In the genomic region with DNA sequence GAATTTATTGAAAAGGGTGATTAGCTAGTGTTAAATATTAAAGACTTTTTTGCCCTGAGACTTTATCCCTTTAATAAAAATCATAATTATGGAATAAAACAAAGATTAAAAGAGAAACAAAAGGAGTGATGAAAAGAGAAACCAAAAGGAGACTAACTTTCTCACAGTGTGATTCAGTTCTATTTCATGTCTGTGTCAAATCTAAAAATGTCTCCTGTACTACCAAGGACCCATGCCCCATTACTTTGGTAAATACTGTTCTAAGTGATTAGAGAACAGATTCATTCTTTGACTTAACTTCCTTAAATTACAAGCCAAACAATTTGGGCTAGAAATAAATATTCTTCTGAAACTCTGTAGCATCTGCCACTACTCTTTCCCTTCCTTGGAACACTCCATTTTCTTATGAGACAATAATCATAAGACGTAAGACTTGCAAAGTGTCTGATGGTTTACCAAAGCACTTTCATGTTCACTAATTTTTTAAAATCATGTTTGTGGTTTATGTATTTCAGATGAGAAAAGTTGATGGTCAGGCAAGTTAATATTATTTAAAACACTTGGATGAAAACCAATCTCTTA, we compare ENCODE assay signal across 16 cellular contexts.
DNase-seq lines count a peak whose midpoint lies in the region; ATAC-seq and TF ChIP-seq lines count a peak whose summit lies in the region.
"Had no signal": no experiment of that assay in that cellular context is flagged by ENCODE, and none has a peak within 500 bp of the region (broad histone marks: within the 10 kb centered on the region; RNA-seq: fewer than 3 reads in every experiment).

No MANE protein-coding gene starts in this region.

- peak; percentile 66 for ATAC-seq in GM18909 (IDR thresholded peaks at IDR 0.05; ENCODE audit: poor library complexity, unreplicated experiment)
- peak; percentile 60 for ATAC-seq in GM21619 (IDR thresholded peaks at IDR 0.05; ENCODE audit: unreplicated experiment)
- peak; percentile 64 for ATAC-seq in HG03432 (IDR thresholded peaks at IDR 0.05; ENCODE audit: unreplicated experiment)
- no peak for ATAC-seq in lower lobe of right lung
- ATAC-seq: A549 had no signal

- H3K27me3 Mint-ChIP-seq in endodermal cell (ENCODE audit: insufficient read depth): no peaks in the 10 kb centered on the region

- H3K27ac Mint-ChIP-seq in endodermal cell: no peak overlapping the region
- H3K27ac Mint-ChIP-seq: activated T-cell treated with anti-CD3 and anti-CD28 coated beads, Interleukin-2, amount 50 U/mL, for 72 hours had no signal

- no peaks in the 10 kb centered on the region for H3K9me3 ChIP-seq in BLaER1
- no peaks in the 10 kb centered on the region for H3K9me3 ChIP-seq in lower lobe of right lung
- H3K9me3 ChIP-seq in endodermal cell (ENCODE audit: control insufficient read depth, low read length): no peaks in the 10 kb centered on the region
- H3K9me3 ChIP-seq: A549, Caco-2, Peyer's patch, testis had no signal

- no peaks in the 10 kb centered on the region for H3K4me1 Mint-ChIP-seq in endodermal cell

- no peaks in the 10 kb centered on the region for H3K36me3 Mint-ChIP-seq in endodermal cell (ENCODE audit: low read depth)

- 94% methylated on average over 1 of the region's 1 CpG; no CpG with 5 or more reads in 1 of the 2 experiments for WGBS in endodermal cell (ENCODE audit: insufficient coverage in 1 of 2, insufficient read length in 1 of 2), 2 experiments

- H3K9ac ChIP-seq in BLaER1: no peak overlapping the region
- H3K9ac ChIP-seq in endodermal cell (ENCODE audit: extremely low read depth, low read length, poor library complexity, severe bottlenecking): no peak overlapping the region

- H3K27me3 ChIP-seq in BLaER1: no peaks in the 10 kb centered on the region
- H3K27me3 ChIP-seq in lower lobe of right lung (ENCODE audit: low read depth): no peaks in the 10 kb centered on the region
- no peaks in the 10 kb centered on the region for H3K27me3 ChIP-seq in endodermal cell (ENCODE audit: control insufficient read depth, insufficient read depth, low read length, poor library complexity, severe bottlenecking)
- H3K27me3 ChIP-seq: Peyer's patch, testis had no signal

- peaks cover 100% of the 10 kb centered on the region for H3K4me1 ChIP-seq in BLaER1
- H3K4me1 ChIP-seq in lower lobe of right lung: peaks cover 23% of the 10 kb centered on the region
- H3K4me1 ChIP-seq in endodermal cell (ENCODE audit: control insufficient read depth, insufficient read depth, low read length): no peaks in the 10 kb centered on the region
- H3K4me1 ChIP-seq: Caco-2 had no signal

- H3K4me3 Mint-ChIP-seq in endodermal cell: no peak overlapping the region
- H3K4me3 Mint-ChIP-seq: activated T-cell treated with anti-CD3 and anti-CD28 coated beads, Interleukin-2, amount 50 U/mL, for 72 hours had no signal

- peaks cover 90% of the 10 kb centered on the region for H4K20me1 ChIP-seq in BLaER1

- DNase-seq in SKM-1 treated with dmso at 0.1 percent for 144 hours (lab: John Stamatoyannopoulos, UW; ENCODE audit: unreplicated experiment) (no peak), lower lobe of right lung (no peak), COR-L47 (lab: John Stamatoyannopoulos, UW) (no peak), endodermal cell (no peak)
- DNase-seq: activated CD4-positive, alpha-beta T cell treated with anti-CD3 and anti-CD28 coated beads for 48 hours; activated T-cell treated with anti-CD3 and anti-CD28 coated beads, Interleukin-2, amount 50 U/mL, for 72 hours; Caco-2; erythroblast; NCI-H1105; Peyer's patch; testis had no signal

- H3K4me3 ChIP-seq in BLaER1: no peak overlapping the region
- H3K4me3 ChIP-seq in lower lobe of right lung: no peak overlapping the region
- no peak overlapping the region for H3K4me3 ChIP-seq in endodermal cell (ENCODE audit: low read length)
- H3K4me3 ChIP-seq: A549, Peyer's patch, testis had no signal

- intact Hi-C loops in lower lobe of right lung (cut with DNase I): no loop called here

- no peak for TF ChIP-seq CTCF in lower lobe of right lung (IDR thresholded peaks at IDR 0.05)
- no peak for TF ChIP-seq CTCF in endodermal cell (conservative IDR thresholded peaks at IDR 0.05)

- H3K27ac ChIP-seq in BLaER1 (peak overlapping the region; percentile 61), lower lobe of right lung (no peak overlapping the region), endodermal cell (ENCODE audit: low read depth, low read length) (no peak overlapping the region)
- H3K27ac ChIP-seq: A549, Peyer's patch, testis had no signal

- H3K9me3 Mint-ChIP-seq in endodermal cell: no peaks in the 10 kb centered on the region
- H3K9me3 Mint-ChIP-seq: activated T-cell treated with anti-CD3 and anti-CD28 coated beads, Interleukin-2, amount 50 U/mL, for 72 hours had no signal

- H3K4me2 ChIP-seq in BLaER1: peak overlapping the region; percentile 81
- H3K4me2 ChIP-seq: A549 had no signal

- H3K36me3 ChIP-seq in BLaER1: peaks cover 94% of the 10 kb centered on the region
- H3K36me3 ChIP-seq in lower lobe of right lung: no peaks in the 10 kb centered on the region
- H3K36me3 ChIP-seq in endodermal cell (ENCODE audit: control insufficient read depth, insufficient read depth, low read length): no peaks in the 10 kb centered on the region
- H3K36me3 ChIP-seq: Peyer's patch had no signal

Comparison
In these comparisons a context has a peak if more than half of its experiments do, and no peak if none do; other contexts are left out.
1. ATAC-seq: peak in GM18909 (single experiment), GM21619 (single experiment) and HG03432 (single experiment); none in lower lobe of right lung (0 of 2).